Comparison of ENCODE assay signal across 8 cellular contexts in the genomic region with DNA sequence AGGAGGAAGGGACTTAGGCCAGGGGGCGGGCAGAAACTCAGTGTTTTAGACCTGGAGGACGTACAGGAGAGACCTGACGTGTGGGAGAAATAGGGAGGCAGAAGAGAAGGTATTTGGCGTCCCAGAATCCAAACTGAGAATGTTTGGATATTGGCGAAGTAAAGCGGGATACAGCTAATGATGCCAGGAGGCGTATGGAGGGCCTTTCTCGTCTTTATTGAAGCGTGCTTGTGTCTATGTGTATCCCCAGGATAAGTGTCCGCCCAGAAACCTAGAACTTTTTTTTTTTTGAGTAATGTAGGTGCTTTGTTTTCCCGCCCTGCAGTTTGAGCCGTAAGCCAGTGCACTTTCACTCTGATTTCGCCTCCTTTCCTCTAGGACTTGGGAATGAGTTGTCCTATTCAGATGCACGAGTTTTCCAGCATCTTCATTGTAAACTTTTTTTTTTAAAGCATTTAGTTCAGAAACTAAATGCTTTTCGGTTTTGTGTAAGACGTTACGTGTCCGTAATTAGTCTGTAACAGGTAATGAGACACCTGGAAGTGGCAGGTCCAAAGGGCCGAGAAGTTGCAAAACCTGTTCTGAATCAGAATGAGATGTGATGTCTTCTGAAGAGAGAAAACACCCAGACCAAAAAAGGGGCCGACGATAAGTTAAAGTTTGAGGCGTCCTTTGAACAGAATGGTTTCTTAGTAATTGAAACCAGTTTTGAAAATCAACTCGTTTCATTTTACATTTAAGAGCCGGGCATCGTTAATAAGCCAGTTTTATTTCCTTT. TPM values are rescaled to one million over a fixed set of nuclear protein-coding genes. Genes with fewer than 3 reads are reported as not detected.
A peak's percentile ranks its signal among the peaks of the same experiment; 100 is the strongest.
DNase-seq lines count a peak whose midpoint lies in the region; ATAC-seq and TF ChIP-seq lines count a peak whose summit lies in the region.

No MANE protein-coding gene starts in this region.

- H3K36me3 Mint-ChIP-seq in naive thymus-derived CD8-positive, alpha-beta T cell: peaks cover 0 to 12% (median 4%) of the 10 kb centered on the region in 3 donors

- no peaks in the 10 kb centered on the region for H3K9me3 Mint-ChIP-seq in naive thymus-derived CD8-positive, alpha-beta T cell

- POLR2A ChIA-PET in naive thymus-derived CD8-positive, alpha-beta T cell (lab: Charles Lee): interaction anchor here (1.0 to 1.7 kb wide), 5 partner anchors 9 to 37 kb away, joined by 3 to 12 read pairs (median 4); a partner anchor contains a TSS

- ATAC-seq in GM21447 (IDR thresholded peaks at IDR 0.05; ENCODE audit: unreplicated experiment): peak; percentile 28
- ATAC-seq in SK-N-SH treated with all-trans-retinoic acid at 6 μM for 48 hours: peak; percentile 46
- peak; percentile 71 for ATAC-seq in esophagus mucosa
- peak; percentile 10 to 11 for ATAC-seq in naive thymus-derived CD8-positive, alpha-beta T cell

- DNase-seq in GM03348 (ENCODE audit: low spot score) (peak; percentile 13), HK-2 (ENCODE audit: unreplicated experiment) (peak; percentile 32), hepatic stellate cell (ENCODE audit: low spot score) (no peak)
- peak in 2 of 10 donors; percentile 8 to 10 for DNase-seq in naive thymus-derived CD8-positive, alpha-beta T cell
- DNase-seq in effector CD8-positive, alpha-beta T cell (lab: John Stamatoyannopoulos, UW): no peak

- H3K27me3 Mint-ChIP-seq in naive thymus-derived CD8-positive, alpha-beta T cell: no peaks in the 10 kb centered on the region

- peak overlapping the region; percentile 94 to 99 (median 98) for H3K27ac Mint-ChIP-seq in naive thymus-derived CD8-positive, alpha-beta T cell

- H3K4me3 Mint-ChIP-seq in naive thymus-derived CD8-positive, alpha-beta T cell: peak overlapping the region; percentile 98 to 100 (median 99)

- H3K4me1 Mint-ChIP-seq in naive thymus-derived CD8-positive, alpha-beta T cell: peaks cover 20 to 70% (median 50%) of the 10 kb centered on the region in 4 donors

TF ChIP-seq in SK-N-SH treated with all-trans-retinoic acid at 6 μM for 48 hours, 23 proteins besides CTCF, POLR2A, EP300 and RAD21:
- TF ChIP-seq, protein P1, sequence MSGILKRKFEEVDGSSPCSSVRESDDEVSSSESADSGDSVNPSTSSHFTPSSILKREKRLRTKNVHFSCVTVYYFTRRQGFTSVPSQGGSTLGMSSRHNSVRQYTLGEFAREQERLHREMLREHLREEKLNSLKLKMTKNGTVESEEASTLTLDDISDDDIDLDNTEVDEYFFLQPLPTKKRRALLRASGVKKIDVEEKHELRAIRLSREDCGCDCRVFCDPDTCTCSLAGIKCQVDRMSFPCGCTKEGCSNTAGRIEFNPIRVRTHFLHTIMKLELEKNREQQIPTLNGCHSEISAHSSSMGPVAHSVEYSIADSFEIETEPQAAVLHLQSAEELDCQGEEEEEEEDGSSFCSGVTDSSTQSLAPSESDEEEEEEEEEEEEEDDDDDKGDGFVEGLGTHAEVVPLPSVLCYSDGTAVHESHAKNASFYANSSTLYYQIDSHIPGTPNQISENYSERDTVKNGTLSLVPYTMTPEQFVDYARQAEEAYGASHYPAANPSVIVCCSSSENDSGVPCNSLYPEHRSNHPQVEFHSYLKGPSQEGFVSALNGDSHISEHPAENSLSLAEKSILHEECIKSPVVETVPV (CRISPR knock-in tag; IDR thresholded peaks at IDR 0.05): no peak
- TF ChIP-seq ZNF565 (CRISPR knock-in tag; conservative IDR thresholded peaks at IDR 0.05; ENCODE audit: low read depth) (no peak), ZNF70 (CRISPR knock-in tag; IDR thresholded peaks at IDR 0.05) (no peak), OSR1 (CRISPR knock-in tag; IDR thresholded peaks at IDR 0.05) (no peak), TOX (CRISPR knock-in tag; IDR thresholded peaks at IDR 0.05; ENCODE audit: borderline replicate concordance) (no peak), ZNF8 (CRISPR knock-in tag; IDR thresholded peaks at IDR 0.05) (no peak), CSDC2 (CRISPR knock-in tag; IDR thresholded peaks at IDR 0.05) (no peak), SNAI2 (CRISPR knock-in tag; IDR thresholded peaks at IDR 0.05) (no peak), ESRRG (CRISPR knock-in tag; IDR thresholded peaks at IDR 0.05) (no peak), GLIS3 (CRISPR knock-in tag; IDR thresholded peaks at IDR 0.05) (no peak), BACH2 (CRISPR knock-in tag; IDR thresholded peaks at IDR 0.05; ENCODE audit: borderline replicate concordance) (no peak), ISL1 (CRISPR knock-in tag; IDR thresholded peaks at IDR 0.05) (no peak), ZFP3 (CRISPR knock-in tag; IDR thresholded peaks at IDR 0.05) (no peak), PPARA (CRISPR knock-in tag; IDR thresholded peaks at IDR 0.05; ENCODE audit: borderline replicate concordance) (no peak), TCF4 (CRISPR knock-in tag; IDR thresholded peaks at IDR 0.05; ENCODE audit: borderline replicate concordance) (no peak), ZC3H10 (CRISPR knock-in tag; IDR thresholded peaks at IDR 0.05) (no peak), RARB (CRISPR knock-in tag; IDR thresholded peaks at IDR 0.05) (no peak)
- TF ChIP-seq, protein P2, sequence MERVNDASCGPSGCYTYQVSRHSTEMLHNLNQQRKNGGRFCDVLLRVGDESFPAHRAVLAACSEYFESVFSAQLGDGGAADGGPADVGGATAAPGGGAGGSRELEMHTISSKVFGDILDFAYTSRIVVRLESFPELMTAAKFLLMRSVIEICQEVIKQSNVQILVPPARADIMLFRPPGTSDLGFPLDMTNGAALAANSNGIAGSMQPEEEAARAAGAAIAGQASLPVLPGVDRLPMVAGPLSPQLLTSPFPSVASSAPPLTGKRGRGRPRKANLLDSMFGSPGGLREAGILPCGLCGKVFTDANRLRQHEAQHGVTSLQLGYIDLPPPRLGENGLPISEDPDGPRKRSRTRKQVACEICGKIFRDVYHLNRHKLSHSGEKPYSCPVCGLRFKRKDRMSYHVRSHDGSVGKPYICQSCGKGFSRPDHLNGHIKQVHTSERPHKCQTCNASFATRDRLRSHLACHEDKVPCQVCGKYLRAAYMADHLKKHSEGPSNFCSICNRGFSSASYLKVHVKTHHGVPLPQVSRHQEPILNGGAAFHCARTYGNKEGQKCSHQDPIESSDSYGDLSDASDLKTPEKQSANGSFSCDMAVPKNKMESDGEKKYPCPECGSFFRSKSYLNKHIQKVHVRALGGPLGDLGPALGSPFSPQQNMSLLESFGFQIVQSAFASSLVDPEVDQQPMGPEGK (CRISPR knock-in tag; IDR thresholded peaks at IDR 0.05; ENCODE audit: borderline replicate concordance): no peak
- TF ChIP-seq, protein P3, sequence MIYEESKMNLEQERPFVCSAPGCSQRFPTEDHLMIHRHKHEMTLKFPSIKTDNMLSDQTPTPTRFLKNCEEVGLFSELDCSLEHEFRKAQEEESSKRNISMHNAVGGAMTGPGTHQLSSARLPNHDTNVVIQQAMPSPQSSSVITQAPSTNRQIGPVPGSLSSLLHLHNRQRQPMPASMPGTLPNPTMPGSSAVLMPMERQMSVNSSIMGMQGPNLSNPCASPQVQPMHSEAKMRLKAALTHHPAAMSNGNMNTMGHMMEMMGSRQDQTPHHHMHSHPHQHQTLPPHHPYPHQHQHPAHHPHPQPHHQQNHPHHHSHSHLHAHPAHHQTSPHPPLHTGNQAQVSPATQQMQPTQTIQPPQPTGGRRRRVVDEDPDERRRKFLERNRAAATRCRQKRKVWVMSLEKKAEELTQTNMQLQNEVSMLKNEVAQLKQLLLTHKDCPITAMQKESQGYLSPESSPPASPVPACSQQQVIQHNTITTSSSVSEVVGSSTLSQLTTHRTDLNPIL (CRISPR knock-in tag; IDR thresholded peaks at IDR 0.05; ENCODE audit: low read depth): no peak
- TF ChIP-seq, protein P4, sequence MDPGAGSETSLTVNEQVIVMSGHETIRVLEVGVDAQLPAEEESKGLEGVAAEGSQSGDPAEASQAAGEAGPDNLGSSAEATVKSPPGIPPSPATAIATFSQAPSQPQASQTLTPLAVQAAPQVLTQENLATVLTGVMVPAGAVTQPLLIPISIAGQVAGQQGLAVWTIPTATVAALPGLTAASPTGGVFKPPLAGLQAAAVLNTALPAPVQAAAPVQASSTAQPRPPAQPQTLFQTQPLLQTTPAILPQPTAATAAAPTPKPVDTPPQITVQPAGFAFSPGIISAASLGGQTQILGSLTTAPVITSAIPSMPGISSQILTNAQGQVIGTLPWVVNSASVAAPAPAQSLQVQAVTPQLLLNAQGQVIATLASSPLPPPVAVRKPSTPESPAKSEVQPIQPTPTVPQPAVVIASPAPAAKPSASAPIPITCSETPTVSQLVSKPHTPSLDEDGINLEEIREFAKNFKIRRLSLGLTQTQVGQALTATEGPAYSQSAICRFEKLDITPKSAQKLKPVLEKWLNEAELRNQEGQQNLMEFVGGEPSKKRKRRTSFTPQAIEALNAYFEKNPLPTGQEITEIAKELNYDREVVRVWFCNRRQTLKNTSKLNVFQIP (CRISPR knock-in tag; IDR thresholded peaks at IDR 0.05; ENCODE audit: borderline replicate concordance, low read depth): no peak

RNA-seq across cellular contexts. Expression of a gene that starts 0.7 kb away (rescaled TPM):
- total RNA-seq in esophagus mucosa: 9.5 TPM
- total RNA-seq in naive thymus-derived CD8-positive, alpha-beta T cell: 10 to 100 TPM; 11.2 to 12.9 TPM
- 1 to 10 TPM in 1 of 3 donors, under 1 TPM in 2; 0.72 to 1.9 (median 0.97) TPM for polyA plus RNA-seq in naive thymus-derived CD8-positive, alpha-beta T cell

RNA-seq across cellular contexts. Expression of a gene that starts 8.6 kb away (rescaled TPM):
- 4.8 TPM for total RNA-seq in esophagus mucosa
- 10 to 100 TPM; 39.6 to 42.4 TPM for total RNA-seq in naive thymus-derived CD8-positive, alpha-beta T cell
- polyA plus RNA-seq in naive thymus-derived CD8-positive, alpha-beta T cell: 10 to 100 TPM in 1 of 3 donors, 1 to 10 TPM in 2; 5.3 to 10.8 (median 6.1) TPM

Comparison
In these comparisons a context has a peak if more than half of its experiments do, and no peak if none do; other contexts are left out.
1. DNase-seq: peak in GM03348 (single experiment) and HK-2 (single experiment); none in hepatic stellate cell (single experiment) and effector CD8-positive, alpha-beta T cell (single experiment).
2. ATAC-seq: peak in every context shown above with its lines; median percentile 71 in esophagus mucosa; 46 in SK-N-SH treated with all-trans-retinoic acid at 6 μM for 48 hours; 28 in GM21447; 10 in naive thymus-derived CD8-positive, alpha-beta T cell.